23 cellular contexts compared by ENCODE assay signal in the genomic region with DNA sequence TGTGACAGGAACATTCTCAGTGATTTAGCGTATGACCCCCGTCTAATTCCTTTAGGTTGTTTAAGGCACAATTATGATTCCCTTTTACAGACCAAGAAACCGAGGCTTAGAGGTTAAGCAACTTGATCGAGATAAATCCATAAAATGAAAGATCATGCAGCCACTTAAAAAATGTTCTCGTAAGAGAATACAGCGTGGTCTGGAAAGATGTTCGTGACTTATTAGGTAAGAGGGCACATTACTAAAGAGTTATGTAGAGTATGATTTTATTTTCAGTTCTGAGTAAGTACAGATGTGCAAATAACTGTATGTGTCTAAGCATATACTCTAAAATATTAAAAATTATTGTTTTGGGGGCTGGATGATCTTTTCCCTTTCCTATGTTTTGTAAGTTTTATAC.
"Had no signal": no experiment of that assay in that cellular context is flagged by ENCODE, and none has a peak within 500 bp of the region (broad histone marks: within the 10 kb centered on the region; RNA-seq: fewer than 3 reads in every experiment).

No MANE protein-coding gene starts in this region.

- H3K4me3 ChIP-seq: breast epithelium, esophagus muscularis mucosa, neural progenitor cell, right atrium auricular region, spleen, tibial nerve had no signal

- H3K4me2 ChIP-seq: neural progenitor cell had no signal

- H3K9me3 ChIP-seq: breast epithelium, esophagus muscularis mucosa, right atrium auricular region, spleen, tibial nerve had no signal

- H3K36me3 ChIP-seq: breast epithelium, esophagus muscularis mucosa, neural progenitor cell, right atrium auricular region, spleen, tibial nerve had no signal

- H3K27me3 ChIP-seq: breast epithelium, esophagus muscularis mucosa, neural progenitor cell, right atrium auricular region, spleen, tibial nerve had no signal

- ATAC-seq: left colon, natural killer cell had no signal

- H3K9ac ChIP-seq: neural progenitor cell had no signal

- H2AFZ ChIP-seq: neural progenitor cell had no signal

- DNase-seq: activated CD4-positive, alpha-beta memory T cell treated with anti-CD3 and anti-CD28 coated beads, Interleukin-2, amount 10 ng/mL, durations not matched to agents 7 days and 5 days; activated CD4-positive, alpha-beta T cell treated with anti-CD3 and anti-CD28 coated beads, Interleukin-2, amount 10 ng/mL, durations not matched to agents 7 days and 5 days; activated CD4-positive, CD25-positive, alpha-beta regulatory T cell treated with anti-CD3 and anti-CD28 coated beads, Interleukin-2, amount 50 U/mL, for 72 hours; activated CD8-positive, alpha-beta memory T cell treated with anti-CD3 and anti-CD28 coated beads, Interleukin-2, amount 50 U/mL, for 48 hours; activated gamma-delta T cell; activated naive CD4-positive, alpha-beta T cell treated with anti-CD3 and anti-CD28 coated beads, Interleukin-2, amount 50 U/mL, for 16 hours; activated T-cell treated with anti-CD3 and anti-CD28 coated beads, Interleukin-2, amount 50 U/mL, for 24 hours; central memory CD4-positive, alpha-beta T cell; endodermal cell; head of caudate nucleus; hippocampal formation; kidney; left colon; natural killer cell; occipital lobe; spleen; stimulated activated naive CD4-positive, alpha-beta T cell; T1000 had no signal

- H3K4me1 ChIP-seq: breast epithelium, right atrium auricular region, spleen had no signal
